Comparison of ENCODE assay signal across 34 cellular contexts in genomic region chr20:42102000-42102399, GRCh38.
"Had no signal": no experiment of that assay in that cellular context is flagged by ENCODE, and none has a peak within 500 bp of the region (broad histone marks: within the 10 kb centered on the region; RNA-seq: fewer than 3 reads in every experiment).

No MANE protein-coding gene starts in this region.

- H3K9me3 ChIP-seq: MG63 had no signal

- H3K27me3 ChIP-seq: MG63 had no signal

- H3K36me3 ChIP-seq: MG63 had no signal

- DNase-seq: Karpas-422, Kasumi-1, MG63, MM.1S, MV-4-11, NCI-H1048, NCI-H1092, NCI-H1092 treated with DMSO at 0.1 percent for 48 hours, NCI-H1105, NCI-H1105 treated with DMSO at 0.1 percent for 48 hours, NCI-H1417, NCI-H1417 treated with DMSO at 0.1 percent for 48 hours, NCI-H1436, NCI-H1436 treated with DMSO at 0.1 percent for 48 hours, NCI-H146, NCI-H1694, NCI-H1694 treated with DMSO at 0.1 percent for 48 hours, NCI-H187, NCI-H187 treated with DMSO at 0.1 percent for 48 hours, NCI-H1930, NCI-H2029, NCI-H2029 treated with DMSO at 0.1 percent for 48 hours, NCI-H2081, NCI-H2081 treated with DMSO at 0.1 percent for 48 hours, NCI-H2107, NCI-H2171, NCI-H2171 treated with DMSO at 0.1 percent for 48 hours, NCI-H2227 treated with DMSO at 0.1 percent for 48 hours, NCI-H226, NCI-H345, NCI-H446, NCI-H446 treated with DMSO at 0.1 percent for 48 hours, NCI-H510A, NCI-H510A treated with DMSO at 0.1 percent for 48 hours had no signal

- H3K4me3 ChIP-seq: MG63 had no signal
